Comparison of ENCODE assay signal across 20 cellular contexts in genomic region chr10:3992374-3993178, GRCh38.
DNase-seq lines count a peak whose midpoint lies in the region; ATAC-seq and TF ChIP-seq lines count a peak whose summit lies in the region.
"Had no signal": no experiment of that assay in that cellular context is flagged by ENCODE, and none has a peak within 500 bp of the region (broad histone marks: within the 10 kb centered on the region; RNA-seq: fewer than 3 reads in every experiment).

No MANE protein-coding gene starts in this region.

- no peaks in the 10 kb centered on the region for H3F3A ChIP-seq in GM23338 (replicated peaks; ENCODE audit: low read depth)

- H2AFZ ChIP-seq in GM23338: peak overlapping the region; percentile 74
- H2AFZ ChIP-seq: GM23248 had no signal

- H3K27ac Mint-ChIP-seq in GM23338: no peak overlapping the region
- H3K27ac Mint-ChIP-seq in activated naive CD8-positive, alpha-beta T cell treated with anti-CD3 and anti-CD28 coated beads, Interleukin-2, amount 10 ng/mL, durations not matched to agents 7 days and 5 days: peak overlapping the region; percentile 1

- no peak overlapping the region for H3K4me3 ChIP-seq in GM23338
- H3K4me3 ChIP-seq: A549, GM23248, SJCRH30 had no signal

- H3K36me3 Mint-ChIP-seq in GM23338 (ENCODE audit: low read depth): no peaks in the 10 kb centered on the region
- peaks cover 9% of the 10 kb centered on the region for H3K36me3 Mint-ChIP-seq in activated naive CD8-positive, alpha-beta T cell treated with anti-CD3 and anti-CD28 coated beads, Interleukin-2, amount 10 ng/mL, durations not matched to agents 7 days and 5 days

- H3K9me2 ChIP-seq in GM23338 (ENCODE audit: insufficient read depth): no peaks in the 10 kb centered on the region

- H3K4me1 ChIP-seq in GM23338 (ENCODE audit: insufficient read depth): no peaks in the 10 kb centered on the region
- H3K4me1 ChIP-seq: A549, SJCRH30 had no signal

- no peaks in the 10 kb centered on the region for H3K79me2 ChIP-seq in GM23338 (replicated peaks; ENCODE audit: insufficient read depth)

- ATAC-seq in GM23338 (peak; percentile 33; the same call in 1 of the 3 replicates), omental fat pad (ENCODE audit: low FRiP score) (peak; percentile 30), HG02870 (IDR thresholded peaks at IDR 0.05; ENCODE audit: unreplicated experiment) (no peak)
- no peak for ATAC-seq in activated naive CD8-positive, alpha-beta T cell treated with anti-CD3 and anti-CD28 coated beads, Interleukin-2, amount 10 ng/mL, durations not matched to agents 7 days and 5 days (ENCODE audit: low read depth)
- ATAC-seq: A549 had no signal

- H3K9me3 Mint-ChIP-seq in GM23338: no peaks in the 10 kb centered on the region
- peaks cover 5% of the 10 kb centered on the region for H3K9me3 Mint-ChIP-seq in activated naive CD8-positive, alpha-beta T cell treated with anti-CD3 and anti-CD28 coated beads, Interleukin-2, amount 10 ng/mL, durations not matched to agents 7 days and 5 days

- H3K4me1 Mint-ChIP-seq in GM23338: peaks cover 2% of the 10 kb centered on the region; the same call in 1 of the 3 replicates
- H3K4me1 Mint-ChIP-seq in activated naive CD8-positive, alpha-beta T cell treated with anti-CD3 and anti-CD28 coated beads, Interleukin-2, amount 10 ng/mL, durations not matched to agents 7 days and 5 days: peaks cover 13% of the 10 kb centered on the region

- H3K27me3 ChIP-seq in GM23338 (ENCODE audit: insufficient read depth): no peaks in the 10 kb centered on the region
- H3K27me3 ChIP-seq: SJCRH30 had no signal

- no peak overlapping the region for H3K27ac ChIP-seq in GM23338 (ENCODE audit: low read depth)
- H3K27ac ChIP-seq: A549, C4-2B, GM23248, HL-60, KMS-11, RWPE1, SJCRH30 had no signal

- H3K36me3 ChIP-seq in GM23338 (ENCODE audit: insufficient read depth): no peaks in the 10 kb centered on the region
- H3K36me3 ChIP-seq: SJCRH30 had no signal

- H3K4me3 Mint-ChIP-seq in GM23338: no peak overlapping the region
- H3K4me3 Mint-ChIP-seq in activated naive CD8-positive, alpha-beta T cell treated with anti-CD3 and anti-CD28 coated beads, Interleukin-2, amount 10 ng/mL, durations not matched to agents 7 days and 5 days: no peak overlapping the region

- TF ChIP-seq CTCF in GM23338 (conservative IDR thresholded peaks at IDR 0.05; ENCODE audit: low read depth in 2 of 2) (no peak), omental fat pad (IDR thresholded peaks at IDR 0.05) (no peak)

- peaks cover 4% of the 10 kb centered on the region for H3K27me3 Mint-ChIP-seq in GM23338 (ENCODE audit: insufficient read depth, low read depth, poor library complexity)
- no peaks in the 10 kb centered on the region for H3K27me3 Mint-ChIP-seq in activated naive CD8-positive, alpha-beta T cell treated with anti-CD3 and anti-CD28 coated beads, Interleukin-2, amount 10 ng/mL, durations not matched to agents 7 days and 5 days

- H3K4me2 ChIP-seq in GM23338: no peak overlapping the region
- H3K4me2 ChIP-seq: A549, KMS-11 had no signal

- POLR2A ChIA-PET in activated naive CD8-positive, alpha-beta T cell treated with anti-CD3 and anti-CD28 coated beads, Interleukin-2, amount 10 ng/mL, durations not matched to agents 7 days and 5 days (lab: Charles Lee): no interaction called here

- DNase-seq in GM23338 (ENCODE audit: low spot score): no peak
- no peak for DNase-seq in activated naive CD8-positive, alpha-beta T cell treated with anti-CD3 and anti-CD28 coated beads, Interleukin-2, amount 10 ng/mL, durations not matched to agents 7 days and 5 days
- DNase-seq in islet precursor cell: peak; percentile 95
- DNase-seq in omental fat pad (ENCODE audit: low spot score): no peak
- DNase-seq in amygdala (lab: John Stamatoyannopoulos, UW): no peak
- DNase-seq in foreskin melanocyte: no peak
- no peak for DNase-seq in MV-4-11 (lab: John Stamatoyannopoulos, UW)
- DNase-seq: DMS79, GM23248, MM.1S, NCI-H1105 treated with DMSO at 0.1 percent for 48 hours, NCI-H187 treated with DMSO at 0.1 percent for 48 hours, NCI-H510A treated with DMSO at 0.1 percent for 48 hours, SJCRH30 had no signal

- no peaks in the 10 kb centered on the region for H4K20me1 ChIP-seq in GM23338 (replicated peaks; ENCODE audit: insufficient read depth)

TF ChIP-seq in GM23338, 12 proteins besides CTCF, POLR2A, EP300 and RAD21 (continues in another document):
- TF ChIP-seq EZH2 (IDR thresholded peaks at IDR 0.05; ENCODE audit: low read depth, unreplicated experiment): no peak
- no peak for TF ChIP-seq ZNF462 (CRISPR knock-in tag; IDR thresholded peaks at IDR 0.05)
- no peak for TF ChIP-seq STAT1 (IDR thresholded peaks at IDR 0.05; ENCODE audit: unreplicated experiment)
- TF ChIP-seq ETS1 (IDR thresholded peaks at IDR 0.05): no peak
- TF ChIP-seq NANOG (IDR thresholded peaks at IDR 0.05; ENCODE audit: borderline replicate concordance): no peak

Comparison
In these comparisons a context has a peak if more than half of its experiments do, and no peak if none do; other contexts are left out.
1. ATAC-seq: peak in GM23338 (single experiment) and omental fat pad (single experiment); none in activated naive CD8-positive, alpha-beta T cell treated with anti-CD3 and anti-CD28 coated beads, Interleukin-2, amount 10 ng/mL, durations not matched to agents 7 days and 5 days (single experiment) and HG02870 (single experiment).